In the genomic region with DNA sequence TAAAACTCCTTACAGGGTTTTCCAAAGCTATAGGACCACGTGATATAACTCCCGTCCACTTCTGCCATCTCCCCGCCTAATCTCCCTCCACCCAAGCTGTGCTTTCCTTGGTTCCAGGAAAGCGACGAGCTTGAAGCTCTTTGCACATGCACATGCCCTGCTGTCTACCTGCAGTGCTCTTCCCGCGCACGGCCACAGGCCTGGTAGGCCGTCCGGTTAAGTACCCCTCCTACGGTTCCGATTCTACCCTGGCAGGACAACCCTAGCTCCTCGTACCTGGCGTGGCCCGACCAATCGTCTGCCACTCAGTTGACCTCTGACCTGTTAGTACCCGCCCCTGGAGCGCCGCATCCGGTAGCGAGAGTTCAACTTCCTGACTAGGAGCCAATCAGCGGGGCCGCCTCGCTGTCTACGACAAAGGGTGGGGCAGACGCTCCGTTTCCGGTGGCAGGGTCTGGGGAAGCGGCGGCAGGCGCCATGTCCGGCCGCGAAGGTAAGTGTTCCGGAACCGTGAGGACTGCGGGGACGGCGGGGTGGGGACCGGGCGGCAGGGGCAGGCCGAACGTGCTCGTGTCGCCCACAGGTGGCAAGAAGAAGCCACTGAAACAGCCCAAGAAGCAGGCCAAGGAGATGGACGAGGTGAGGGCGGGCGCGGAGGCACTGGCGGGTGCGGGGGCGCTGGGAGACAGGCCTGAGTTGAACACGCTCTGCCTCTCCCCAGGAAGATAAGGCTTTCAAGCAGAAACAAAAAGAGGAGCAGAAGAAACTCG, we compare ENCODE assay signal across 8 cellular contexts. TPM values are rescaled to one million over a fixed set of nuclear protein-coding genes. Genes with fewer than 3 reads are reported as not detected.
DNase-seq lines count a peak whose midpoint lies in the region; ATAC-seq, FAIRE-seq and TF ChIP-seq lines count a peak whose summit lies in the region.

A gene with protein sequence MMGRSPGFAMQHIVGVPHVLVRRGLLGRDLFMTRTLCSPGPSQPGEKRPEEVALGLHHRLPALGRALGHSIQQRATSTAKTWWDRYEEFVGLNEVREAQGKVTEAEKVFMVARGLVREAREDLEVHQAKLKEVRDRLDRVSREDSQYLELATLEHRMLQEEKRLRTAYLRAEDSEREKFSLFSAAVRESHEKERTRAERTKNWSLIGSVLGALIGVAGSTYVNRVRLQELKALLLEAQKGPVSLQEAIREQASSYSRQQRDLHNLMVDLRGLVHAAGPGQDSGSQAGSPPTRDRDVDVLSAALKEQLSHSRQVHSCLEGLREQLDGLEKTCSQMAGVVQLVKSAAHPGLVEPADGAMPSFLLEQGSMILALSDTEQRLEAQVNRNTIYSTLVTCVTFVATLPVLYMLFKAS (minus strand): TSS at position 300 of the 770 bp plus-strand sequence. CDS start 4,991 bp downstream, outside the sequence.
A gene (plus strand): TSS at position 438 of the 770 bp plus-strand sequence. CDS start 40 bp downstream, at position 478.

- H3K4me3 Mint-ChIP-seq in WTC11: peak within 1 kb of the TSS; percentile 99

- H3K27ac ChIP-seq in small intestine (ENCODE audit: low read depth in 1 of 2, low read length in 1 of 2): peak within 1 kb of the TSS; percentile 87 to 97

- no peaks in the 10 kb centered on the region for H3K9me3 ChIP-seq in small intestine (ENCODE audit: control insufficient read depth, low read depth)

- CTCF ChIA-PET in WTC11 (lab: Charles Lee): interaction anchor here (0.8 to 2.3 kb wide), 19 partner anchors 9 to 300 kb away, joined by 3 to 27 read pairs (median 7); a partner anchor contains a TSS

- H3K27me3 ChIP-seq in small intestine (ENCODE audit: control insufficient read depth in 2 of 2, insufficient read depth in 2 of 2, low read length in 2 of 2): no peaks in the 10 kb centered on the region

- peak; percentile 99 for DNase-seq in AG08395 (ENCODE audit: low spot score)
- DNase-seq in NCI-H226: peak; percentile 97
- DNase-seq in WTC11 (ENCODE audit: low spot score): peak; percentile 99
- DNase-seq in cardiac fibroblast (ENCODE audit: low read depth in 2 of 2): peak; percentile 96
- DNase-seq in iPS-NIHi11 (ENCODE audit: low spot score): peak; percentile 97
- peak; percentile 99 for DNase-seq in small intestine

- H3K27me3 Mint-ChIP-seq in WTC11 (ENCODE audit: low read depth): no peaks in the 10 kb centered on the region

- H3K27ac Mint-ChIP-seq in WTC11: peak within 1 kb of the TSS; percentile 99

- H3K36me3 ChIP-seq in small intestine (ENCODE audit: control insufficient read depth in 2 of 2, insufficient read depth in 2 of 2, low read length in 2 of 2): peaks cover 2 to 8% of the 10 kb centered on the region in 2 donors

- H3K4me3 ChIP-seq in cardiac fibroblast (replicated peaks in 1 of 2; ENCODE audit: low read depth in 2 of 2, low read length in 2 of 2) (peak within 1 kb of the TSS; percentile 89 to 96), small intestine (ENCODE audit: low read depth in 1 of 2, low read length in 2 of 2) (peak within 1 kb of the TSS; percentile 80 to 92)

- ATAC-seq in GM18909 (IDR thresholded peaks at IDR 0.05; ENCODE audit: poor library complexity, unreplicated experiment): peak; percentile 95
- peak; percentile 96 for ATAC-seq in HG03175 (IDR thresholded peaks at IDR 0.05; ENCODE audit: unreplicated experiment)
- ATAC-seq in WTC11: peak; percentile 95

- WGBS in small intestine, 3 donors: 0 to 1% (median 0%) methylated on average over 54 of the region's 54 CpGs

- TF ChIP-seq CTCF in WTC11 (IDR thresholded peaks at IDR 0.05): no peak
- no peak for TF ChIP-seq CTCF in cardiac fibroblast (IDR thresholded peaks at IDR 0.05; ENCODE audit: low read depth, low read length)

- POLR2A ChIA-PET in WTC11 (lab: Charles Lee): interaction anchor here (1.0 to 2.2 kb wide), 5 partner anchors 10 to 222 kb away, joined by 3 to 15 read pairs (median 6); a partner anchor contains a TSS

- peaks cover 17% of the 10 kb centered on the region for H3K4me1 Mint-ChIP-seq in WTC11

- peak; percentile 61 for FAIRE-seq in small intestine (lab: Jason Lieb, UNC)

- peaks cover 27% of the 10 kb centered on the region for H3K36me3 Mint-ChIP-seq in WTC11

- H3K9me3 Mint-ChIP-seq in WTC11: no peaks in the 10 kb centered on the region

- peaks cover 2 to 6% of the 10 kb centered on the region in 2 donors for H3K4me1 ChIP-seq in small intestine (ENCODE audit: control insufficient read depth in 2 of 2, insufficient read depth in 1 of 2, low read depth in 1 of 2, low read length in 1 of 2)

TF ChIP-seq in WTC11, 78 proteins besides CTCF, POLR2A, EP300 and RAD21 (continues in another document):
- TF ChIP-seq IRF2 (CRISPR knock-in tag; IDR thresholded peaks at IDR 0.05; ENCODE audit: borderline replicate concordance, low read depth) (no peak), ZBTB21 (CRISPR knock-in tag; IDR thresholded peaks at IDR 0.05; ENCODE audit: borderline replicate concordance) (peak; percentile 82; the same call in 1 of the 2 replicates), TEAD1 (CRISPR knock-in tag; IDR thresholded peaks at IDR 0.05) (peak; percentile 57; the same call in 1 of the 2 replicates), ESRRA (CRISPR knock-in tag; IDR thresholded peaks at IDR 0.05; ENCODE audit: borderline replicate concordance) (peak; percentile 65; the same call in 1 of the 2 replicates), KAT7 (CRISPR knock-in tag; IDR thresholded peaks at IDR 0.05; ENCODE audit: borderline replicate concordance) (peak; percentile 84; the same call in 1 of the 2 replicates), ZNF317 (CRISPR knock-in tag; IDR thresholded peaks at IDR 0.05; ENCODE audit: borderline replicate concordance, low read depth) (no peak), TCF7 (CRISPR knock-in tag; IDR thresholded peaks at IDR 0.05; ENCODE audit: low read depth) (no peak), ZNF219 (CRISPR knock-in tag; IDR thresholded peaks at IDR 0.05; ENCODE audit: borderline replicate concordance) (no peak), NFATC4 (CRISPR knock-in tag; IDR thresholded peaks at IDR 0.05) (no peak), TEAD4 (CRISPR knock-in tag; IDR thresholded peaks at IDR 0.05) (no peak), NFE2L1 (CRISPR knock-in tag; IDR thresholded peaks at IDR 0.05) (peak; percentile 65), ZNF671 (CRISPR knock-in tag; IDR thresholded peaks at IDR 0.05) (no peak), ZNF263 (CRISPR knock-in tag; IDR thresholded peaks at IDR 0.05; ENCODE audit: low read depth) (no peak)
- TF ChIP-seq, protein P1, sequence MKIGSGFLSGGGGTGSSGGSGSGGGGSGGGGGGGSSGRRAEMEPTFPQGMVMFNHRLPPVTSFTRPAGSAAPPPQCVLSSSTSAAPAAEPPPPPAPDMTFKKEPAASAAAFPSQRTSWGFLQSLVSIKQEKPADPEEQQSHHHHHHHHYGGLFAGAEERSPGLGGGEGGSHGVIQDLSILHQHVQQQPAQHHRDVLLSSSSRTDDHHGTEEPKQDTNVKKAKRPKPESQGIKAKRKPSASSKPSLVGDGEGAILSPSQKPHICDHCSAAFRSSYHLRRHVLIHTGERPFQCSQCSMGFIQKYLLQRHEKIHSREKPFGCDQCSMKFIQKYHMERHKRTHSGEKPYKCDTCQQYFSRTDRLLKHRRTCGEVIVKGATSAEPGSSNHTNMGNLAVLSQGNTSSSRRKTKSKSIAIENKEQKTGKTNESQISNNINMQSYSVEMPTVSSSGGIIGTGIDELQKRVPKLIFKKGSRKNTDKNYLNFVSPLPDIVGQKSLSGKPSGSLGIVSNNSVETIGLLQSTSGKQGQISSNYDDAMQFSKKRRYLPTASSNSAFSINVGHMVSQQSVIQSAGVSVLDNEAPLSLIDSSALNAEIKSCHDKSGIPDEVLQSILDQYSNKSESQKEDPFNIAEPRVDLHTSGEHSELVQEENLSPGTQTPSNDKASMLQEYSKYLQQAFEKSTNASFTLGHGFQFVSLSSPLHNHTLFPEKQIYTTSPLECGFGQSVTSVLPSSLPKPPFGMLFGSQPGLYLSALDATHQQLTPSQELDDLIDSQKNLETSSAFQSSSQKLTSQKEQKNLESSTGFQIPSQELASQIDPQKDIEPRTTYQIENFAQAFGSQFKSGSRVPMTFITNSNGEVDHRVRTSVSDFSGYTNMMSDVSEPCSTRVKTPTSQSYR (CRISPR knock-in tag; IDR thresholded peaks at IDR 0.05): peak; percentile 71; the same call in 1 of the 2 replicates
- TF ChIP-seq, protein P2, sequence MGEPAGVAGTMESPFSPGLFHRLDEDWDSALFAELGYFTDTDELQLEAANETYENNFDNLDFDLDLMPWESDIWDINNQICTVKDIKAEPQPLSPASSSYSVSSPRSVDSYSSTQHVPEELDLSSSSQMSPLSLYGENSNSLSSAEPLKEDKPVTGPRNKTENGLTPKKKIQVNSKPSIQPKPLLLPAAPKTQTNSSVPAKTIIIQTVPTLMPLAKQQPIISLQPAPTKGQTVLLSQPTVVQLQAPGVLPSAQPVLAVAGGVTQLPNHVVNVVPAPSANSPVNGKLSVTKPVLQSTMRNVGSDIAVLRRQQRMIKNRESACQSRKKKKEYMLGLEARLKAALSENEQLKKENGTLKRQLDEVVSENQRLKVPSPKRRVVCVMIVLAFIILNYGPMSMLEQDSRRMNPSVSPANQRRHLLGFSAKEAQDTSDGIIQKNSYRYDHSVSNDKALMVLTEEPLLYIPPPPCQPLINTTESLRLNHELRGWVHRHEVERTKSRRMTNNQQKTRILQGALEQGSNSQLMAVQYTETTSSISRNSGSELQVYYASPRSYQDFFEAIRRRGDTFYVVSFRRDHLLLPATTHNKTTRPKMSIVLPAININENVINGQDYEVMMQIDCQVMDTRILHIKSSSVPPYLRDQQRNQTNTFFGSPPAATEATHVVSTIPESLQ (CRISPR knock-in tag; IDR thresholded peaks at IDR 0.05): no peak
- TF ChIP-seq, protein P3, sequence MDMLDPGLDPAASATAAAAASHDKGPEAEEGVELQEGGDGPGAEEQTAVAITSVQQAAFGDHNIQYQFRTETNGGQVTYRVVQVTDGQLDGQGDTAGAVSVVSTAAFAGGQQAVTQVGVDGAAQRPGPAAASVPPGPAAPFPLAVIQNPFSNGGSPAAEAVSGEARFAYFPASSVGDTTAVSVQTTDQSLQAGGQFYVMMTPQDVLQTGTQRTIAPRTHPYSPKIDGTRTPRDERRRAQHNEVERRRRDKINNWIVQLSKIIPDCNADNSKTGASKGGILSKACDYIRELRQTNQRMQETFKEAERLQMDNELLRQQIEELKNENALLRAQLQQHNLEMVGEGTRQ (CRISPR knock-in tag; IDR thresholded peaks at IDR 0.05): peak; percentile 63

RNA-seq across cellular contexts. Expression of the first gene that starts in this region (rescaled TPM):
- total RNA-seq in WTC11 (2021): 23.9 to 25.1 TPM (median 24.7 TPM) in 3 replicates
- 10 to 100 TPM; 11.1 to 22.6 (median 20.8) TPM for polyA plus RNA-seq in small intestine

RNA-seq across cellular contexts. Expression of the second gene that starts in this region (rescaled TPM):
- 281 to 318 TPM (median 285 TPM) in 3 replicates for total RNA-seq in WTC11 (2021)
- 100 to 1,000 TPM; 431 to 744 (median 617) TPM for polyA plus RNA-seq in small intestine

Comparison
In these comparisons a context has a peak if more than half of its experiments do, and no peak if none do; other contexts are left out.
1. Peak in every context shown above with its lines: DNase-seq, ATAC-seq, H3K4me3 ChIP-seq and H3K27ac ChIP-seq.